ENCODE assay signal across 24 cellular contexts in genomic region chr2:102126169-102126568, GRCh38. TPM values are rescaled to one million over a fixed set of nuclear protein-coding genes. Genes with fewer than 3 reads are reported as not detected.
DNase-seq lines count a peak whose midpoint lies in the region; ATAC-seq, FAIRE-seq and TF ChIP-seq lines count a peak whose summit lies in the region.
"Had no signal": no experiment of that assay in that cellular context is flagged by ENCODE, and none has a peak within 500 bp of the region (broad histone marks: within the 10 kb centered on the region; RNA-seq: fewer than 3 reads in every experiment).

No MANE protein-coding gene starts in this region.

- H4K20me1 ChIP-seq in mammary epithelial cell (ENCODE audit: insufficient read depth, low read length) = no peaks in the 10 kb centered on the region

- CTCF ChIA-PET in activated CD4-positive, alpha-beta T cell treated with anti-CD3 and anti-CD28 coated beads for 36 hours (lab: Charles Lee) = interaction anchor here (0.6 to 2.0 kb wide), 12 partner anchors 8 to 477 kb away, joined by 3 to 7 read pairs (median 4); partner anchors contain the start of gene IL1R1
- CTCF ChIA-PET in mammary epithelial cell (lab: Charles Lee; ENCODE audit: low non-redundant PET) = no interaction called here

- FAIRE-seq in kidney (lab: Jason Lieb, UNC) = no peak
- FAIRE-seq: G401.6, GM18507, H54, HepG2 had no signal

- in situ Hi-C loops in mammary epithelial cell (cut with MboI; ENCODE audit: low sequenced_read_pairs in 2 of 2) = no loop called here

- H3K27ac Mint-ChIP-seq in activated CD4-positive, alpha-beta T cell treated with anti-CD3 and anti-CD28 coated beads for 36 hours = peak overlapping the region; percentile 62
- H3K27ac Mint-ChIP-seq: CD8-positive, alpha-beta T cell had no signal

- TF ChIP-seq CTCF in NB4 (IDR thresholded peaks at IDR 0.05; ENCODE audit: low read depth, low read length) = no peak
- TF ChIP-seq CTCF in prostate gland (IDR thresholded peaks at IDR 0.05) = peak in 1 of 4 experiments; percentile 3
- no peak for TF ChIP-seq CTCF in mammary epithelial cell (conservative IDR thresholded peaks at IDR 0.05 in 1 of 2, IDR thresholded peaks at IDR 0.05 in 1 of 2; ENCODE audit: extremely low read depth in 1 of 2, insufficient read depth in 1 of 2, low read depth in 1 of 2, low read length in 2 of 2)
- no peak for TF ChIP-seq CTCF in kidney (IDR thresholded peaks at IDR 0.05; ENCODE audit: borderline replicate concordance, extremely low read depth, insufficient read depth)

- H3K4me3 ChIP-seq in NB4 (ENCODE audit: low read depth, low read length) (no peak overlapping the region), prostate gland (no peak overlapping the region), mammary epithelial cell (replicated peaks in 1 of 3; ENCODE audit: insufficient read depth in 1 of 3, low read depth in 2 of 3, low read length in 3 of 3) (no peak overlapping the region), kidney (ENCODE audit: low read length in 2 of 2) (no peak overlapping the region)

- peaks cover 41% of the 10 kb centered on the region for H3K36me3 Mint-ChIP-seq in activated CD4-positive, alpha-beta T cell treated with anti-CD3 and anti-CD28 coated beads for 36 hours (ENCODE audit: low read depth)
- H3K36me3 Mint-ChIP-seq: CD8-positive, alpha-beta T cell had no signal

- no peak overlapping the region for H2AFZ ChIP-seq in mammary epithelial cell (ENCODE audit: low read depth, low read length)

- H3K27me3 ChIP-seq in prostate gland (replicated peaks; ENCODE audit: insufficient read depth) = no peaks in the 10 kb centered on the region
- no peaks in the 10 kb centered on the region for H3K27me3 ChIP-seq in mammary epithelial cell (ENCODE audit: insufficient read depth, low read length)

- intact Hi-C loops in activated CD4-positive, alpha-beta T cell treated with anti-CD3 and anti-CD28 coated beads for 36 hours (cut with DNase I, micrococcal nuclease) = loop anchor here in 1 of 2 experiments (2.0 kb wide), 2 partner anchors 25 to 43 kb away; no protein-coding TSS in a partner anchor
- intact Hi-C loops in prostate gland (cut with DNase I) (no loop called here), mammary epithelial cell (cut with micrococcal nuclease) (loop anchor here (2.0 kb wide), 1 partner anchor 41 kb away; no protein-coding TSS in a partner anchor), kidney (cut with DNase I) (no loop called here)

- H3K9me3 Mint-ChIP-seq in activated CD4-positive, alpha-beta T cell treated with anti-CD3 and anti-CD28 coated beads for 36 hours (ENCODE audit: low read depth) = peaks cover 20% of the 10 kb centered on the region

- DNase-seq in activated CD4-positive, alpha-beta T cell treated with anti-CD3 and anti-CD28 coated beads for 36 hours = no peak
- DNase-seq in activated CD4-positive, alpha-beta T cell treated with anti-CD3 and anti-CD28 coated beads for 48 hours = no peak
- DNase-seq in NB4 (ENCODE audit: low read depth) (peak; percentile 34), fibroblast of peridontal ligament (ENCODE audit: extremely low read depth) (peak; percentile 50), prostate gland (ENCODE audit: low spot score) (peak; percentile 56), mammary epithelial cell (no peak), kidney (no peak), GDM1 (lab: John Stamatoyannopoulos, UW) (no peak)
- DNase-seq: 8988T; AML-193; C1 segment of cervical spinal cord; CD8-positive, alpha-beta T cell; KBM-7; NCI-H1105; NCI-H146; NCI-H2029; NCI-H2227 treated with DMSO at 0.1 percent for 48 hours; NCI-H510A; NCI-H748 treated with DMSO at 0.1 percent for 48 hours had no signal

- H3K4me3 Mint-ChIP-seq in activated CD4-positive, alpha-beta T cell treated with anti-CD3 and anti-CD28 coated beads for 36 hours = no peak overlapping the region
- H3K4me3 Mint-ChIP-seq: CD8-positive, alpha-beta T cell had no signal

- TF ChIP-seq POLR2A in NB4 (IDR thresholded peaks at IDR 0.05; ENCODE audit: extremely low read depth, insufficient read length) (no peak), prostate gland (IDR thresholded peaks at IDR 0.05) (no peak)

- H3K9ac ChIP-seq in mammary epithelial cell (ENCODE audit: insufficient read depth, low read length) (no peak overlapping the region), kidney (ENCODE audit: low read length in 2 of 2) (no peak overlapping the region)

- no peak overlapping the region for H3K4me2 ChIP-seq in mammary epithelial cell (ENCODE audit: insufficient read depth, low read depth, low read length)

- POLR2A ChIA-PET in activated CD4-positive, alpha-beta T cell treated with anti-CD3 and anti-CD28 coated beads for 36 hours (lab: Charles Lee) = interaction anchor here (0.6 to 1.6 kb wide), 2 partner anchors 21 to 160 kb away, joined by 3 to 4 read pairs; no protein-coding TSS in a partner anchor

- dilution Hi-C loops in mammary epithelial cell (cut with HindIII; ENCODE audit: low sequenced_read_pairs) = no loop called here

- H3K4me1 Mint-ChIP-seq in activated CD4-positive, alpha-beta T cell treated with anti-CD3 and anti-CD28 coated beads for 36 hours = peaks cover 59% of the 10 kb centered on the region

- H3K27ac ChIP-seq in prostate gland (peak overlapping the region; percentile 87 to 90), mammary epithelial cell (ENCODE audit: insufficient read depth, low read depth, low read length) (no peak overlapping the region), kidney (ENCODE audit: low read depth in 2 of 2, low read length in 2 of 2) (no peak overlapping the region)
- H3K27ac ChIP-seq: HL-60 had no signal

- peaks cover 8% of the 10 kb centered on the region for H3K27me3 Mint-ChIP-seq in activated CD4-positive, alpha-beta T cell treated with anti-CD3 and anti-CD28 coated beads for 36 hours

- WGBS in prostate gland = 41% methylated on average over 4 of the region's 4 CpGs
- 95% methylated on average over 4 of the region's 4 CpGs for WGBS in mammary epithelial cell (ENCODE audit: low coverage, missing lambda C conversion rate)

- no peaks in the 10 kb centered on the region for H3K79me2 ChIP-seq in mammary epithelial cell (ENCODE audit: insufficient read depth, low read length)

- H3K4me1 ChIP-seq in prostate gland (replicated peaks) (peaks cover 1% of the 10 kb centered on the region), mammary epithelial cell (ENCODE audit: insufficient read depth, low read length) (peaks cover 16% of the 10 kb centered on the region), kidney (ENCODE audit: control insufficient read depth in 1 of 2, insufficient read depth in 1 of 2, low read depth in 1 of 2, low read length in 2 of 2) (peaks cover 0 to 8% of the 10 kb centered on the region in 2 donors)

- ATAC-seq in activated CD4-positive, alpha-beta T cell treated with anti-CD3 and anti-CD28 coated beads for 36 hours = no peak
- ATAC-seq: CD8-positive, alpha-beta T cell; HepG2 had no signal

- H3K36me3 ChIP-seq in prostate gland = no peaks in the 10 kb centered on the region
- H3K36me3 ChIP-seq in mammary epithelial cell (ENCODE audit: insufficient read depth, low read length) = no peaks in the 10 kb centered on the region
- no peaks in the 10 kb centered on the region for H3K36me3 ChIP-seq in kidney (ENCODE audit: control insufficient read depth in 1 of 2, insufficient read depth in 2 of 2, low read length in 2 of 2)

- H3K9me3 ChIP-seq in prostate gland (no peaks in the 10 kb centered on the region), mammary epithelial cell (replicated peaks; ENCODE audit: insufficient read depth, low read length) (no peaks in the 10 kb centered on the region), kidney (ENCODE audit: control insufficient read depth in 1 of 2, low read length in 2 of 2) (no peaks in the 10 kb centered on the region)

- no TSS peak for BruUV-seq in mammary epithelial cell (replicated peaks; lab: Mats Ljungman, UMichigan)

RNA-seq across cellular contexts. Expression of gene IL1R1, which starts 16.4 kb away (rescaled TPM):
- total RNA-seq in activated CD4-positive, alpha-beta T cell treated with anti-CD3 and anti-CD28 coated beads for 36 hours = 10 to 100 TPM; 20.8 to 21.8 TPM
- total RNA-seq in prostate gland = 100 to 1,000 TPM; 112 to 289 TPM
- total RNA-seq in mammary epithelial cell = 1 to 10 TPM; 7.7 to 8.7 TPM
- 6.9 TPM for polyA plus RNA-seq in mammary epithelial cell
- polyA minus RNA-seq in mammary epithelial cell = 6.4 TPM
- total RNA-seq in kidney = 95.9 TPM
- 24.6 TPM for polyA plus RNA-seq in kidney (ENCODE audit: insufficient read depth, low read depth, low replicate concordance)

Comparison
In these comparisons a context has a peak if more than half of its experiments do, and no peak if none do; other contexts are left out.
1. DNase-seq: peak in NB4 (single experiment), fibroblast of peridontal ligament (single experiment) and prostate gland (single experiment); none in activated CD4-positive, alpha-beta T cell treated with anti-CD3 and anti-CD28 coated beads for 36 hours (single experiment), activated CD4-positive, alpha-beta T cell treated with anti-CD3 and anti-CD28 coated beads for 48 hours (single experiment), mammary epithelial cell (single experiment), kidney (single experiment) and GDM1 (single experiment).
2. H3K27ac ChIP-seq: peak in prostate gland (2 of 2); none in mammary epithelial cell (single experiment) and kidney (0 of 2).